ENCODE assay signal across 8 cellular contexts in the genomic region with DNA sequence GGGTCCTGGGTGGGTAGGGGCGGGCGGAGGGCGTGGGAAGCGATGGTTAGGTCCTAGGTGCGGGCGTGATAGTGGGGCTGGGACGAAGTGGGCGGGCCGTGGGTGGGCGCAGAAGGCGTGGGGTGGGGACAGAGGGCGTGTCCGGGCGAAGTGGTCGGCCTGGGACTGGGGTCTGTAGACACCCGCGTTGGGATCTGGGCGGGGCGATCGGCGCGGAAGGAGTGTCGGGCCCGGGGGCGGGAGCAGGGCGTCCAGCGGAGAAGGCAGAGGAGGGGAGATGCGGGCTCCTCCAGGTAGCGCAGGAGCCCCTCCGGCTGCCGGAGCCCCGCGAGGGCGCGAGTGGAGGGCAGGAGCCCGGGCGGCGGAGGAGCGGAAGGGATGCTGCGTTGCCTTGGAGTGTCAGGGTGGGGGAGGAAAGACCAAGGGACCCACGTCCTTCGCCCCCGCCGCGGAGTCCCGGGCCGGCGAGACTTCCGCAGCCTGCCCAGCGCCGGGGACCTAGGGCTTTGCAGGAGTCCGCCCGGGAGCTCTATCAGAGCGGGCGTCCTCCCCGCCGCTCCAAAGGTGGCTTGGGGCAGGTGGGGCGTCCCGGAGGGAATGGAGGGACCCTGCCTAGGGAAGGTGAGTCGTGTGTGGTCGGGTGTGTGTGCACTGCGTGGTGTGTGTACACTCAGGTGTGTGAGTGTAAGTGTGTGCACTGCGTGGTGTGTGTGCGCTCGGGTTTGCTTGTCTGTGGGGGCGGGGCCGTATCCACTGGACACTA. TPM values are rescaled to one million over a fixed set of nuclear protein-coding genes. Genes with fewer than 3 reads are reported as not detected.
DNase-seq lines count a peak whose midpoint lies in the region; ATAC-seq and TF ChIP-seq lines count a peak whose summit lies in the region.

No MANE protein-coding gene starts in this region.

- DNase-seq in 8988T (peak; percentile 56), GM10248 (ENCODE audit: extremely low spot score) (peak; percentile 82), NAMALWA (ENCODE audit: low spot score) (peak; percentile 77), esophagus muscularis mucosa (ENCODE audit: extremely low spot score) (no peak)
- no peak for DNase-seq in effector CD8-positive, alpha-beta T cell (lab: John Stamatoyannopoulos, UW)

- H3K4me1 ChIP-seq in esophagus muscularis mucosa: peaks cover 16 to 39% (median 29%) of the 10 kb centered on the region in 4 donors

- no peak for TF ChIP-seq EP300 in esophagus muscularis mucosa (IDR thresholded peaks at IDR 0.05)
- no peak for TF ChIP-seq EP300 in neural cell (conservative IDR thresholded peaks at IDR 0.05; ENCODE audit: poor library complexity, severe bottlenecking)

- TF ChIP-seq CTCF in GM10248 (IDR thresholded peaks at IDR 0.05; ENCODE audit: control extremely low read depth, extremely low read depth, low read depth, missing control alignments) (no peak), WI38 (IDR thresholded peaks at IDR 0.05; ENCODE audit: low read depth, low read length) (no peak), esophagus muscularis mucosa (IDR thresholded peaks at IDR 0.05) (no peak), neural cell (IDR thresholded peaks at IDR 0.05; ENCODE audit: poor library complexity, severe bottlenecking) (no peak)

- WGBS in esophagus muscularis mucosa: 8% methylated on average over 13 of the region's 67 CpGs

- H3K9me2 ChIP-seq in neural cell (ENCODE audit: insufficient read depth, low read length): no peaks in the 10 kb centered on the region

- ATAC-seq in HG02588 (IDR thresholded peaks at IDR 0.05; ENCODE audit: unreplicated experiment): peak; percentile 62

- H3K9me3 ChIP-seq in esophagus muscularis mucosa (no peaks in the 10 kb centered on the region), neural cell (ENCODE audit: low read length) (no peaks in the 10 kb centered on the region)

- H3K27ac ChIP-seq in esophagus muscularis mucosa (replicated peaks in 1 of 4) (peak overlapping the region; percentile 81 to 86 (median 82)), neural cell (ENCODE audit: low read length) (no peak overlapping the region)

- H3K36me3 ChIP-seq in esophagus muscularis mucosa (no peaks in the 10 kb centered on the region), neural cell (ENCODE audit: insufficient read depth, low read length) (no peaks in the 10 kb centered on the region)

- H3K9ac ChIP-seq in neural cell (ENCODE audit: low read length): peak overlapping the region; percentile 56

- CTCF ChIA-PET in GM10248 (lab: Yijun Ruan, JAX): interaction anchor here (1.1 to 1.2 kb wide), 2 partner anchors 26 to 246 kb away, joined by 3 to 6 read pairs; no protein-coding TSS in a partner anchor

- TF ChIP-seq POLR2A in esophagus muscularis mucosa (IDR thresholded peaks at IDR 0.05; ENCODE audit: low read depth): no peak

- H3K4me3 ChIP-seq in WI38 (ENCODE audit: low read depth, low read length): peak overlapping the region; percentile 73
- peak overlapping the region; percentile 64 to 73 (median 66) for H3K4me3 ChIP-seq in esophagus muscularis mucosa
- H3K4me3 ChIP-seq in neural cell (ENCODE audit: low read length): peak overlapping the region; percentile 85

- no peaks in the 10 kb centered on the region for H3K79me2 ChIP-seq in neural cell (replicated peaks; ENCODE audit: insufficient read depth, low read length)

- no peaks in the 10 kb centered on the region for H3F3A ChIP-seq in neural cell (ENCODE audit: insufficient read depth, low read length, poor library complexity, severe bottlenecking)

- H3K27me3 ChIP-seq in esophagus muscularis mucosa (no peaks in the 10 kb centered on the region), neural cell (ENCODE audit: insufficient read depth, low read depth, low read length) (peaks cover 17% of the 10 kb centered on the region)

- H4K20me1 ChIP-seq in neural cell (ENCODE audit: insufficient read depth): no peaks in the 10 kb centered on the region

- H2AFZ ChIP-seq in neural cell (ENCODE audit: low read depth, low read length): no peak overlapping the region

- POLR2A ChIA-PET in GM10248 (lab: Yijun Ruan, JAX): interaction anchor here (0.5 to 0.6 kb wide), 2 partner anchors 301 to 365 kb away, joined by 3 read pairs; no protein-coding TSS in a partner anchor

- H3K4me2 ChIP-seq in neural cell (ENCODE audit: low read length): peak overlapping the region; percentile 72

- TF ChIP-seq RAD21 in neural cell (conservative IDR thresholded peaks at IDR 0.05): no peak

- intact Hi-C loops in esophagus muscularis mucosa (cut with DNase I): loop anchor here (2.0 kb wide), 2 partner anchors 98 to 158 kb away; a partner anchor contains a TSS

TF ChIP-seq in neural cell, 6 proteins besides CTCF, POLR2A, EP300 and RAD21:
- TF ChIP-seq SMC3 (conservative IDR thresholded peaks at IDR 0.05; ENCODE audit: poor library complexity): no peak
- no peak for TF ChIP-seq MXI1 (conservative IDR thresholded peaks at IDR 0.05; ENCODE audit: poor library complexity, severe bottlenecking)
- TF ChIP-seq, protein P1, sequence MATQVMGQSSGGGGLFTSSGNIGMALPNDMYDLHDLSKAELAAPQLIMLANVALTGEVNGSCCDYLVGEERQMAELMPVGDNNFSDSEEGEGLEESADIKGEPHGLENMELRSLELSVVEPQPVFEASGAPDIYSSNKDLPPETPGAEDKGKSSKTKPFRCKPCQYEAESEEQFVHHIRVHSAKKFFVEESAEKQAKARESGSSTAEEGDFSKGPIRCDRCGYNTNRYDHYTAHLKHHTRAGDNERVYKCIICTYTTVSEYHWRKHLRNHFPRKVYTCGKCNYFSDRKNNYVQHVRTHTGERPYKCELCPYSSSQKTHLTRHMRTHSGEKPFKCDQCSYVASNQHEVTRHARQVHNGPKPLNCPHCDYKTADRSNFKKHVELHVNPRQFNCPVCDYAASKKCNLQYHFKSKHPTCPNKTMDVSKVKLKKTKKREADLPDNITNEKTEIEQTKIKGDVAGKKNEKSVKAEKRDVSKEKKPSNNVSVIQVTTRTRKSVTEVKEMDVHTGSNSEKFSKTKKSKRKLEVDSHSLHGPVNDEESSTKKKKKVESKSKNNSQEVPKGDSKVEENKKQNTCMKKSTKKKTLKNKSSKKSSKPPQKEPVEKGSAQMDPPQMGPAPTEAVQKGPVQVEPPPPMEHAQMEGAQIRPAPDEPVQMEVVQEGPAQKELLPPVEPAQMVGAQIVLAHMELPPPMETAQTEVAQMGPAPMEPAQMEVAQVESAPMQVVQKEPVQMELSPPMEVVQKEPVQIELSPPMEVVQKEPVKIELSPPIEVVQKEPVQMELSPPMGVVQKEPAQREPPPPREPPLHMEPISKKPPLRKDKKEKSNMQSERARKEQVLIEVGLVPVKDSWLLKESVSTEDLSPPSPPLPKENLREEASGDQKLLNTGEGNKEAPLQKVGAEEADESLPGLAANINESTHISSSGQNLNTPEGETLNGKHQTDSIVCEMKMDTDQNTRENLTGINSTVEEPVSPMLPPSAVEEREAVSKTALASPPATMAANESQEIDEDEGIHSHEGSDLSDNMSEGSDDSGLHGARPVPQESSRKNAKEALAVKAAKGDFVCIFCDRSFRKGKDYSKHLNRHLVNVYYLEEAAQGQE (IDR thresholded peaks at IDR 0.05; ENCODE audit: borderline replicate concordance): no peak
- TF ChIP-seq EZH2 (IDR thresholded peaks at IDR 0.05; ENCODE audit: borderline replicate concordance, insufficient read depth, low read length, poor library complexity, severe bottlenecking): no peak
- no peak for TF ChIP-seq TAF1 (IDR thresholded peaks at IDR 0.05; ENCODE audit: low read depth)
- no peak for TF ChIP-seq POLR2AphosphoS5 (IDR thresholded peaks at IDR 0.05)

RNA-seq across cellular contexts. Expression of a gene that starts 27.0 kb away (rescaled TPM):
- not detected for total RNA-seq in esophagus muscularis mucosa
- not detected in 2 replicates for polyA plus RNA-seq in neural cell
- not detected in 2 replicates for polyA minus RNA-seq in neural cell

RNA-seq across cellular contexts. Expression of a gene that starts 53.2 kb away (rescaled TPM):
- total RNA-seq in esophagus muscularis mucosa: 10 to 100 TPM; 26.6 to 41.0 (median 38.8) TPM
- 56.0 and 60.4 TPM in 2 replicates for polyA plus RNA-seq in neural cell
- 77.0 and 77.4 TPM in 2 replicates for polyA minus RNA-seq in neural cell

RNA-seq across cellular contexts. Expression of a gene that starts 53.4 kb away (rescaled TPM):
- total RNA-seq in esophagus muscularis mucosa: 10 to 100 TPM; 10.8 to 18.4 (median 14.2) TPM
- polyA plus RNA-seq in neural cell: 17.2 and 20.4 TPM in 2 replicates
- polyA minus RNA-seq in neural cell: 23.5 and 29.9 TPM in 2 replicates

Comparison
In these comparisons a context has a peak if more than half of its experiments do, and no peak if none do; other contexts are left out.
1. DNase-seq: peak in 8988T (single experiment), GM10248 (single experiment) and NAMALWA (single experiment); none in esophagus muscularis mucosa (single experiment) and effector CD8-positive, alpha-beta T cell (single experiment).
2. Peak in every context shown above with its lines, with median percentiles within 50 percentile points of each other: H3K4me3 ChIP-seq.